ENCODE assay signal across 20 cellular contexts in the genomic region with DNA sequence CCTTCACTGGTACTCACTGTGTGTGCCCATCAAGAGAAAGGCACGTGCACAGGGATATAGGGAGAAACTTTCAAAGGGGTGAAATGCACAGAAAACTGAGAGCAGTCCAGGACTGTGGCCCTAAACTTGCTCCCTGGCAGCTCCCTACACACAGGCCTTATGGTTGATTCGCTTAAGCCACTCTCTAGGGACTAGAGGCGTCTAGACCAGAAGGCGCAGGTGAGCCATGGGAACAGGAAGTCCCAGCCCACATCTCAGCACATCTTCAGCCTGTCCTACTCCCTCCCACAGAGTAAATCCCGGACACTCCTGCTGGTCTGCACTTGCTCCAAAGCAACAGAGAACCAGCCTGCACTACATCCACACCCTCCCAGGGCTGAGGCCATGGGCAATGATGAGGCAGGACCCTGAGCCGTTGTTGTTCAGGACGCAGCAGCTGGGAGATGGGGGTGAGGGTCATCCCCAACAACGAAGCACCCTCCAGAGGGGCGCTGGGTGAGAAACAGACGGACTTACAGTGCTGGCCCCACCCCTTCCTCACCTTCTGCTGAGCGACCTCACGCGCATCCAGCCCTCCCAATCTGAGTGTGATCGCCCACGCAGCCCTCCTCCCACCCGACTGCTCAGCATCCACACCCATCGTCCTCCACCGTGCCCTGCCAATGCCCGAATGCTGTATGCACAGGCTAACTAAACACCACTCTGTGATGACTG.
DNase-seq lines count a peak whose midpoint lies in the region; ATAC-seq and TF ChIP-seq lines count a peak whose summit lies in the region.
"Had no signal": no experiment of that assay in that cellular context is flagged by ENCODE, and none has a peak within 500 bp of the region (broad histone marks: within the 10 kb centered on the region; RNA-seq: fewer than 3 reads in every experiment).

No MANE protein-coding gene starts in this region.

- H3K36me3 ChIP-seq in liver (ENCODE audit: control insufficient read depth in 4 of 4, insufficient read depth in 3 of 4, low read depth in 1 of 4, low read length in 3 of 4) (peaks cover 0 to 3% (median 1%) of the 10 kb centered on the region in 4 donors), spleen (peaks cover 0 to 36% (median 0%) of the 10 kb centered on the region in 6 donors), uterus (no peaks in the 10 kb centered on the region)
- H3K36me3 ChIP-seq: Peyer's patch had no signal

- H3K4me3 ChIP-seq in liver (ENCODE audit: low read depth in 1 of 3, low read length in 3 of 3) (no peak overlapping the region), spleen (no peak overlapping the region), uterus (no peak overlapping the region)
- H3K4me3 ChIP-seq: GM23248, MG63, Peyer's patch had no signal

- peaks cover 26 to 81% (median 39%) of the 10 kb centered on the region in 4 donors for H3K4me1 ChIP-seq in liver (ENCODE audit: control insufficient read depth in 4 of 4, insufficient read depth in 4 of 4, low read length in 3 of 4)
- peaks cover 17 to 61% (median 41%) of the 10 kb centered on the region in 6 donors for H3K4me1 ChIP-seq in spleen
- H3K4me1 ChIP-seq in uterus = peaks cover 0 to 3% of the 10 kb centered on the region in 2 donors
- H3K4me1 ChIP-seq: foreskin keratinocyte had no signal

- H3K27me3 ChIP-seq in liver (ENCODE audit: control insufficient read depth in 4 of 4, insufficient read depth in 4 of 4, low read length in 3 of 4) = no peaks in the 10 kb centered on the region
- no peaks in the 10 kb centered on the region for H3K27me3 ChIP-seq in spleen (replicated peaks in 1 of 7)
- no peaks in the 10 kb centered on the region for H3K27me3 ChIP-seq in uterus
- H3K27me3 ChIP-seq: foreskin keratinocyte, MG63, Peyer's patch had no signal

- intact Hi-C loops in spleen (cut with DNase I; ENCODE audit: low total_unique reads) = no loop called here
- intact Hi-C loops in uterus (cut with DNase I; ENCODE audit: low total_unique reads) = no loop called here

- WGBS in liver = 88% methylated on average over 19 of the region's 19 CpGs
- 75 to 83% (median 80%) methylated on average over 19 of the region's 19 CpGs for WGBS in spleen, 5 donors

- H3K9me3 ChIP-seq in liver (ENCODE audit: control insufficient read depth in 4 of 4, low read length in 3 of 4) = no peaks in the 10 kb centered on the region
- H3K9me3 ChIP-seq in spleen = no peaks in the 10 kb centered on the region
- no peaks in the 10 kb centered on the region for H3K9me3 ChIP-seq in uterus
- H3K9me3 ChIP-seq: MG63, Peyer's patch had no signal

- ATAC-seq in GM21390 (IDR thresholded peaks at IDR 0.05; ENCODE audit: unreplicated experiment) = no peak
- ATAC-seq: activated T-cell treated with anti-CD3 and anti-CD28 coated beads, Interleukin-2, amount 50 U/mL, for 72 hours; foreskin keratinocyte had no signal

- H3K27ac ChIP-seq in liver (ENCODE audit: low read depth in 1 of 2, low read length in 2 of 2) (peak overlapping the region; percentile 78 to 83), spleen (peak overlapping the region in 6 of 8 donors; percentile 2 to 84 (median 80)), uterus (peak overlapping the region in 1 of 2 donors; percentile 5)
- H3K27ac ChIP-seq: foreskin keratinocyte, GM23248 had no signal

- no peak for TF ChIP-seq CTCF in liver (IDR thresholded peaks at IDR 0.05; ENCODE audit: low read depth, low read length, missing input control)
- no peak for TF ChIP-seq CTCF in spleen (IDR thresholded peaks at IDR 0.05 in 8 of 11, conservative IDR thresholded peaks at IDR 0.05 in 3 of 11)
- no peak for TF ChIP-seq CTCF in uterus (IDR thresholded peaks at IDR 0.05)

- H3K9ac ChIP-seq in liver (ENCODE audit: low read depth in 1 of 2, low read length in 2 of 2) = no peak overlapping the region
- H3K9ac ChIP-seq: GM23248 had no signal

- TF ChIP-seq RAD21 in liver (IDR thresholded peaks at IDR 0.05) = no peak

- peak; percentile 42 for DNase-seq in DMS153 treated with DMSO at 0.1 percent for 48 hours (lab: John Stamatoyannopoulos, UW; ENCODE audit: unreplicated experiment)
- DNase-seq in NCI-H69 (lab: John Stamatoyannopoulos, UW) = peak; percentile 80
- no peak for DNase-seq in spleen
- DNase-seq in CD1c-positive myeloid dendritic cell (ENCODE audit: extremely low spot score) = no peak
- no peak for DNase-seq in retina
- no peak for DNase-seq in uterus
- DNase-seq: activated CD4-positive, alpha-beta T cell treated with anti-CD3 and anti-CD28 coated beads, Interleukin-2, amount 50 U/mL, for 48 hours; activated T-cell treated with anti-CD3 and anti-CD28 coated beads, Interleukin-2, amount 50 U/mL, for 72 hours; amniotic stem cell; foreskin keratinocyte; mammary epithelial cell; MG63; NCI-H187 treated with DMSO at 0.1 percent for 48 hours; NCI-H510A treated with DMSO at 0.1 percent for 48 hours; Peyer's patch; stimulated activated naive CD4-positive, alpha-beta T cell treated with Interleukin-2 at 50 U/mL for 16 hours; SW 1271 had no signal

- TF ChIP-seq POLR2A in spleen (IDR thresholded peaks at IDR 0.05) = no peak
- TF ChIP-seq POLR2A in uterus (IDR thresholded peaks at IDR 0.05) = no peak

TF ChIP-seq in liver, 16 proteins besides CTCF, POLR2A, EP300 and RAD21:
- TF ChIP-seq TAF1 (conservative IDR thresholded peaks at IDR 0.05) (no peak), NR2F2 (IDR thresholded peaks at IDR 0.05) (no peak), EGR1 (IDR thresholded peaks at IDR 0.05; ENCODE audit: low read depth in 2 of 2) (no peak), JUND (IDR thresholded peaks at IDR 0.05) (no peak)
- TF ChIP-seq, protein P1, sequence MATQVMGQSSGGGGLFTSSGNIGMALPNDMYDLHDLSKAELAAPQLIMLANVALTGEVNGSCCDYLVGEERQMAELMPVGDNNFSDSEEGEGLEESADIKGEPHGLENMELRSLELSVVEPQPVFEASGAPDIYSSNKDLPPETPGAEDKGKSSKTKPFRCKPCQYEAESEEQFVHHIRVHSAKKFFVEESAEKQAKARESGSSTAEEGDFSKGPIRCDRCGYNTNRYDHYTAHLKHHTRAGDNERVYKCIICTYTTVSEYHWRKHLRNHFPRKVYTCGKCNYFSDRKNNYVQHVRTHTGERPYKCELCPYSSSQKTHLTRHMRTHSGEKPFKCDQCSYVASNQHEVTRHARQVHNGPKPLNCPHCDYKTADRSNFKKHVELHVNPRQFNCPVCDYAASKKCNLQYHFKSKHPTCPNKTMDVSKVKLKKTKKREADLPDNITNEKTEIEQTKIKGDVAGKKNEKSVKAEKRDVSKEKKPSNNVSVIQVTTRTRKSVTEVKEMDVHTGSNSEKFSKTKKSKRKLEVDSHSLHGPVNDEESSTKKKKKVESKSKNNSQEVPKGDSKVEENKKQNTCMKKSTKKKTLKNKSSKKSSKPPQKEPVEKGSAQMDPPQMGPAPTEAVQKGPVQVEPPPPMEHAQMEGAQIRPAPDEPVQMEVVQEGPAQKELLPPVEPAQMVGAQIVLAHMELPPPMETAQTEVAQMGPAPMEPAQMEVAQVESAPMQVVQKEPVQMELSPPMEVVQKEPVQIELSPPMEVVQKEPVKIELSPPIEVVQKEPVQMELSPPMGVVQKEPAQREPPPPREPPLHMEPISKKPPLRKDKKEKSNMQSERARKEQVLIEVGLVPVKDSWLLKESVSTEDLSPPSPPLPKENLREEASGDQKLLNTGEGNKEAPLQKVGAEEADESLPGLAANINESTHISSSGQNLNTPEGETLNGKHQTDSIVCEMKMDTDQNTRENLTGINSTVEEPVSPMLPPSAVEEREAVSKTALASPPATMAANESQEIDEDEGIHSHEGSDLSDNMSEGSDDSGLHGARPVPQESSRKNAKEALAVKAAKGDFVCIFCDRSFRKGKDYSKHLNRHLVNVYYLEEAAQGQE (IDR thresholded peaks at IDR 0.05) = no peak
- TF ChIP-seq, protein P2, sequence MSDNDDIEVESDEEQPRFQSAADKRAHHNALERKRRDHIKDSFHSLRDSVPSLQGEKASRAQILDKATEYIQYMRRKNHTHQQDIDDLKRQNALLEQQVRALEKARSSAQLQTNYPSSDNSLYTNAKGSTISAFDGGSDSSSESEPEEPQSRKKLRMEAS (IDR thresholded peaks at IDR 0.05) = no peak

Comparison
In these comparisons a context has a peak if more than half of its experiments do, and no peak if none do; other contexts are left out.
1. DNase-seq: peak in DMS153 treated with DMSO at 0.1 percent for 48 hours (single experiment) and NCI-H69 (single experiment); none in spleen (single experiment), CD1c-positive myeloid dendritic cell (single experiment), retina (single experiment) and uterus (0 of 2).